11 cellular contexts compared by ENCODE assay signal in genomic region chr4:81164623-81165416, GRCh38. TPM values are rescaled to one million over a fixed set of nuclear protein-coding genes. Genes with fewer than 3 reads are reported as not detected.
A peak's percentile ranks its signal among the peaks of the same experiment; 100 is the strongest.
DNase-seq lines count a peak whose midpoint lies in the region; ATAC-seq, FAIRE-seq and TF ChIP-seq lines count a peak whose summit lies in the region.
"Had no signal": no experiment of that assay in that cellular context is flagged by ENCODE, and none has a peak within 500 bp of the region (broad histone marks: within the 10 kb centered on the region; RNA-seq: fewer than 3 reads in every experiment).

No MANE protein-coding gene starts in this region.

- in situ Hi-C loops in Caki2 (cut with HindIII; ENCODE audit: low pct_unique_long_range_greater_than_20kb, low sequenced_read_pairs) = no loop called here

- peak; percentile 96 for ATAC-seq in activated T-helper 17 cell treated with anti-CD3 and anti-CD28 coated beads, Interleukin-2, amount 50 U/mL, for 72 hours (replicated peaks)
- ATAC-seq in left colon = peak; percentile 90
- ATAC-seq in HG03432 (IDR thresholded peaks at IDR 0.05; ENCODE audit: unreplicated experiment) = no peak
- ATAC-seq: GM23338 had no signal

- H3K4me3 Mint-ChIP-seq in activated T-helper 17 cell treated with anti-CD3 and anti-CD28 coated beads, Interleukin-2, amount 50 U/mL, for 72 hours = no peak overlapping the region
- H3K4me3 Mint-ChIP-seq: activated naive CD4-positive, alpha-beta T cell treated with anti-CD3 and anti-CD28 coated beads, Interleukin-2, amount 50 U/mL, for 24 hours; GM23338; naive B cell had no signal

- intact Hi-C loops in left colon (cut with DNase I, micrococcal nuclease) = no loop called here

- peak; percentile 91 for FAIRE-seq in H54 (lab: Jason Lieb, UNC)

- no peaks in the 10 kb centered on the region for H3K4me1 Mint-ChIP-seq in activated T-helper 17 cell treated with anti-CD3 and anti-CD28 coated beads, Interleukin-2, amount 50 U/mL, for 72 hours
- H3K4me1 Mint-ChIP-seq: activated naive CD4-positive, alpha-beta T cell treated with anti-CD3 and anti-CD28 coated beads, Interleukin-2, amount 50 U/mL, for 24 hours; naive B cell had no signal

- DNase-seq in Caki2 (ENCODE audit: low read depth) (peak; percentile 80), H54 (ENCODE audit: insufficient read length, low spot score) (peak; percentile 1), left colon (peak in 1 of 2 donors; percentile 40), occipital lobe (lab: John Stamatoyannopoulos, UW) (no peak), erythroblast (lab: John Stamatoyannopoulos, UW) (no peak), Ammon's horn (ENCODE audit: low spot score) (no peak)
- DNase-seq: naive B cell had no signal

- TF ChIP-seq POLR2A in H54 (IDR thresholded peaks at IDR 0.05; ENCODE audit: low read depth, low read length) (no peak), erythroblast (IDR thresholded peaks at IDR 0.05; ENCODE audit: low read length) (no peak)

- no peaks in the 10 kb centered on the region for H3K9me3 Mint-ChIP-seq in activated T-helper 17 cell treated with anti-CD3 and anti-CD28 coated beads, Interleukin-2, amount 50 U/mL, for 72 hours
- H3K9me3 Mint-ChIP-seq: activated naive CD4-positive, alpha-beta T cell treated with anti-CD3 and anti-CD28 coated beads, Interleukin-2, amount 50 U/mL, for 24 hours; GM23338; naive B cell had no signal

- peaks cover 3% of the 10 kb centered on the region for H3K27me3 Mint-ChIP-seq in activated T-helper 17 cell treated with anti-CD3 and anti-CD28 coated beads, Interleukin-2, amount 50 U/mL, for 72 hours
- H3K27me3 Mint-ChIP-seq: naive B cell had no signal

- no peak overlapping the region for H3K27ac Mint-ChIP-seq in activated T-helper 17 cell treated with anti-CD3 and anti-CD28 coated beads, Interleukin-2, amount 50 U/mL, for 72 hours
- H3K27ac Mint-ChIP-seq: activated naive CD4-positive, alpha-beta T cell treated with anti-CD3 and anti-CD28 coated beads, Interleukin-2, amount 50 U/mL, for 24 hours; GM23338; naive B cell had no signal

- no peaks in the 10 kb centered on the region for H3K36me3 Mint-ChIP-seq in activated T-helper 17 cell treated with anti-CD3 and anti-CD28 coated beads, Interleukin-2, amount 50 U/mL, for 72 hours (ENCODE audit: low read depth)
- H3K36me3 Mint-ChIP-seq: activated naive CD4-positive, alpha-beta T cell treated with anti-CD3 and anti-CD28 coated beads, Interleukin-2, amount 50 U/mL, for 24 hours; naive B cell had no signal

RNA-seq across cellular contexts. Expression of gene PRKG2, which starts 50.2 kb away (rescaled TPM):
- total RNA-seq in Caki2 (2014; rRNA removed; shearing (Covaris generic); ENCODE audit: low replicate concordance) = not detected in 2 replicates
- under 1 TPM in 1 of 2 donors, not detected in 1; 0.66 TPM for total RNA-seq in activated T-helper 17 cell treated with anti-CD3 and anti-CD28 coated beads, Interleukin-2, amount 50 U/mL, for 72 hours
- 10 to 100 TPM in 1 of 2 donors, 1 to 10 TPM in 1; 8.0 to 12.3 TPM for total RNA-seq in left colon
- total RNA-seq in occipital lobe = 15.0 TPM

Comparison
In these comparisons a context has a peak if more than half of its experiments do, and no peak if none do; other contexts are left out.
1. DNase-seq: peak in Caki2 (single experiment) and H54 (single experiment); none in occipital lobe (single experiment), erythroblast (0 of 2) and Ammon's horn (single experiment).